ENCODE assay signal across 10 cellular contexts in genomic region chr1:243267346-243268283, GRCh38. TPM values are rescaled to one million over a fixed set of nuclear protein-coding genes. Genes with fewer than 3 reads are reported as not detected.
DNase-seq lines count a peak whose midpoint lies in the region; ATAC-seq and TF ChIP-seq lines count a peak whose summit lies in the region.
"Had no signal": no experiment of that assay in that cellular context is flagged by ENCODE, and none has a peak within 500 bp of the region (broad histone marks: within the 10 kb centered on the region; RNA-seq: fewer than 3 reads in every experiment).

No MANE protein-coding gene starts in this region.

- ATAC-seq in gastroesophageal sphincter (peak; percentile 72), HG03460 (IDR thresholded peaks at IDR 0.05; ENCODE audit: unreplicated experiment) (no peak), HG02884 (IDR thresholded peaks at IDR 0.05; ENCODE audit: unreplicated experiment) (no peak)
- ATAC-seq: activated CD8-positive, alpha-beta T cell treated with anti-CD3 and anti-CD28 coated beads for 36 hours had no signal

- H3K9ac ChIP-seq in skeletal muscle satellite cell (ENCODE audit: low read depth, low read length) = no peak overlapping the region

- H3K4me1 ChIP-seq in gastroesophageal sphincter (peaks cover 0 to 51% (median 0%) of the 10 kb centered on the region in 3 donors), skeletal muscle satellite cell (ENCODE audit: control insufficient read depth, insufficient read depth, low read length) (peaks cover 59% of the 10 kb centered on the region), sigmoid colon (peaks cover 0 to 18% (median 4%) of the 10 kb centered on the region in 4 donors)
- H3K4me1 ChIP-seq: psoas muscle had no signal

- TF ChIP-seq POLR2A in gastroesophageal sphincter (IDR thresholded peaks at IDR 0.05) (no peak), sigmoid colon (IDR thresholded peaks at IDR 0.05) (no peak)

- TF ChIP-seq EP300 in gastroesophageal sphincter (IDR thresholded peaks at IDR 0.05) = no peak
- no peak for TF ChIP-seq EP300 in sigmoid colon (IDR thresholded peaks at IDR 0.05)

- no peak overlapping the region for H3K27ac ChIP-seq in gastroesophageal sphincter
- H3K27ac ChIP-seq in sigmoid colon = peak overlapping the region in 1 of 4 donors; percentile 8
- H3K27ac ChIP-seq: psoas muscle had no signal

- TF ChIP-seq CTCF in gastroesophageal sphincter (IDR thresholded peaks at IDR 0.05) = no peak
- TF ChIP-seq CTCF in sigmoid colon (IDR thresholded peaks at IDR 0.05) = no peak

- H3K27me3 ChIP-seq in gastroesophageal sphincter = no peaks in the 10 kb centered on the region
- no peaks in the 10 kb centered on the region for H3K27me3 ChIP-seq in skeletal muscle satellite cell (ENCODE audit: control insufficient read depth, insufficient read depth, low read length)
- H3K27me3 ChIP-seq in sigmoid colon = no peaks in the 10 kb centered on the region

- H3K9me3 ChIP-seq in gastroesophageal sphincter (no peaks in the 10 kb centered on the region), skeletal muscle satellite cell (replicated peaks; ENCODE audit: low read length) (no peaks in the 10 kb centered on the region), sigmoid colon (no peaks in the 10 kb centered on the region)
- H3K9me3 ChIP-seq: psoas muscle had no signal

- intact Hi-C loops in sigmoid colon (cut with DNase I) = no loop called here

- H3K4me2 ChIP-seq in skeletal muscle satellite cell (ENCODE audit: low read length) = peak overlapping the region; percentile 57

- H3K4me3 ChIP-seq in gastroesophageal sphincter = no peak overlapping the region
- H3K4me3 ChIP-seq in skeletal muscle satellite cell (ENCODE audit: low read length) = peak overlapping the region; percentile 35
- no peak overlapping the region for H3K4me3 ChIP-seq in sigmoid colon
- H3K4me3 ChIP-seq: psoas muscle had no signal

- H3K36me3 ChIP-seq in gastroesophageal sphincter (peaks cover 0 to 17% of the 10 kb centered on the region in 2 donors), skeletal muscle satellite cell (ENCODE audit: insufficient read depth, low read length) (peaks cover 19% of the 10 kb centered on the region), sigmoid colon (peaks cover 0 to 11% (median 0%) of the 10 kb centered on the region in 4 donors)

- peak; percentile 66 for DNase-seq in HT-29 (ENCODE audit: low spot score)
- peak; percentile 94 for DNase-seq in SKM-1 treated with dmso at 0.1 percent for 144 hours (lab: John Stamatoyannopoulos, UW; ENCODE audit: unreplicated experiment)
- no peak for DNase-seq in sigmoid colon
- DNase-seq in A172 (ENCODE audit: low spot score) = no peak
- DNase-seq: activated CD8-positive, alpha-beta T cell treated with anti-CD3 and anti-CD28 coated beads for 36 hours; psoas muscle had no signal

- WGBS in gastroesophageal sphincter (ENCODE audit: low coverage in 1 of 2), 2 donors = 83 to 89% methylated on average over 13 to 17 of the region's 26 CpGs
- WGBS in sigmoid colon, 2 donors = 76 to 88% methylated on average over 26 of the region's 26 CpGs

RNA-seq across cellular contexts. Expression of gene SDCCAG8, which starts 11.8 kb away (rescaled TPM):
- 5.9 and 9.7 TPM in 2 replicates for total RNA-seq in HT-29 (2014; rRNA removed; shearing (Covaris generic))
- 10 to 100 TPM; 30.2 to 46.4 (median 36.7) TPM for total RNA-seq in gastroesophageal sphincter
- 40.2 and 43.9 TPM in 2 replicates for total RNA-seq in skeletal muscle satellite cell (2012; rRNA removed)
- total RNA-seq in sigmoid colon = 10 to 100 TPM; 30.3 to 49.7 (median 40.2) TPM
- 10 to 100 TPM; 15.6 to 21.3 (median 16.3) TPM for polyA plus RNA-seq in sigmoid colon
- 40.9 and 65.9 TPM in 2 replicates for total RNA-seq in A172 (2014; rRNA removed; shearing (Covaris generic))

RNA-seq across cellular contexts. Expression of gene CEP170, which starts 12.5 kb away (rescaled TPM):
- total RNA-seq in HT-29 (2014; rRNA removed; shearing (Covaris generic)) = 21.8 and 22.2 TPM in 2 replicates
- 10 to 100 TPM; 33.1 to 53.5 (median 41.6) TPM for total RNA-seq in gastroesophageal sphincter
- 105 and 122 TPM in 2 replicates for total RNA-seq in skeletal muscle satellite cell (2012; rRNA removed)
- 10 to 100 TPM; 27.6 to 46.3 (median 33.6) TPM for total RNA-seq in sigmoid colon
- polyA plus RNA-seq in sigmoid colon = 1 to 10 TPM; 4.6 to 8.9 (median 7.8) TPM
- total RNA-seq in A172 (2014; rRNA removed; shearing (Covaris generic)) = 139 and 179 TPM in 2 replicates

Comparison
In these comparisons a context has a peak if more than half of its experiments do, and no peak if none do; other contexts are left out.
1. DNase-seq: peak in HT-29 (single experiment) and SKM-1 treated with dmso at 0.1 percent for 144 hours (single experiment); none in sigmoid colon (single experiment) and A172 (single experiment).